Comparison of ENCODE assay signal across 14 cellular contexts in the genomic region with DNA sequence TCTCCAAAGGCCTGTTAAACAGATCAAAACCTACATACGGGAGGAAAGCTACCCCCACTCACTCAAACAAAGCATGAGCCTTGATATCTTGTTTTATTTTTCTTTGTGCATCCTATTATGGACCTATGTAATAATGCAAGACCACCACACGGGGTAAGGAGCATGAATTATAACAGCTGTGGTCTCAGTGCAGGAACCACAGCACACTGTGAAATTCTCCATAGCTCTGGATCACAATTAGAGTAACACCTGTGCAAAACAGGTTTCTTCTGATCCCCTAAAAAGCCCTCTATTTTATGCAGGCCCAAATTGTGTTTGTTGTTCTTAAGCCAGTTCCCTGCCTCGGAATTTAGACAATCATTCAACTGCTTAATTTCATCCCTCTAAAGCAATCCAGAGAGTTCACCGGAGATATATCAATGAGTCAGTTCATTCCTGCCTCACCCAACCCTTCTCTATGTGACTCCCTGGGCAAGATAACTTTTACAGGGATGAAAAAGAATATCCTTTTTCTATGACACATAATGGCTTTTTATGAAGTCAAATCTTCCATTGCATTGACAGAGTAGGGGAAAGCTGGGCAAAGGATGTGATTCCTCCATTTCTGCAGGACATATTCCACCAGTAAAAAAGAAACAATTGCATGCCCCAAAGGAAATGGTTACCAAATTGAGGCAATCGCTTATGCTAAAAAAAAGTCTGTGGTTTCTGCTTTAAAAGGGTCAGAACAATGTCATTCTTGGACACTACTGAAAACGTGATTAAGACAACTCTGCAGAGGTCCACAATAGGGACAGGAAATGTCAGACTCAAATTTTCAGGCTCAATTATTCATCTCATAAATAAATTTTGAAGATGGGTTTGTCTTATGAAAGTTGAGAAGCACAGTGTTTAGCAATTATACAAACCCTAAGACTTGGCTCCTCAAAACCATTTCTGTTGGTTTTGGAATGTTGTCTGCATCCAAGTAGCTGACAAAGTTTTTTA. TPM values are rescaled to one million over a fixed set of nuclear protein-coding genes. Genes with fewer than 3 reads are reported as not detected.
DNase-seq lines count a peak whose midpoint lies in the region; ATAC-seq and TF ChIP-seq lines count a peak whose summit lies in the region.
"Had no signal": no experiment of that assay in that cellular context is flagged by ENCODE, and none has a peak within 500 bp of the region (broad histone marks: within the 10 kb centered on the region; RNA-seq: fewer than 3 reads in every experiment).

No MANE protein-coding gene starts in this region.

- intact Hi-C loops in lower lobe of right lung (cut with DNase I) = no loop called here

- H4K20me1 ChIP-seq in MM.1S (ENCODE audit: insufficient read depth, low read length) = no peaks in the 10 kb centered on the region

- no peaks in the 10 kb centered on the region for H3K27me3 ChIP-seq in MM.1S (replicated peaks; ENCODE audit: insufficient read depth, low read length)
- no peaks in the 10 kb centered on the region for H3K27me3 ChIP-seq in lower lobe of right lung (ENCODE audit: low read depth)
- H3K27me3 ChIP-seq: esophagus muscularis mucosa, Peyer's patch, upper lobe of left lung had no signal

- no peaks in the 10 kb centered on the region for H3K9me2 ChIP-seq in MM.1S (replicated peaks; ENCODE audit: insufficient read depth, low read length)

- peak; percentile 49 for DNase-seq in AG09319 (ENCODE audit: extremely low read depth, low read depth)
- DNase-seq in MM.1S = peak; percentile 27
- DNase-seq in amniotic stem cell (lab: John Stamatoyannopoulos, UW) = peak; percentile 48
- DNase-seq in hepatic stellate cell (ENCODE audit: low spot score) = peak; percentile 26
- DNase-seq in DMS79 (lab: John Stamatoyannopoulos, UW) = no peak
- DNase-seq in lower lobe of right lung = no peak
- DNase-seq: activated naive CD4-positive, alpha-beta T cell treated with anti-CD3 and anti-CD28 coated beads for 36 hours; NCI-H1048; Peyer's patch; upper lobe of left lung had no signal

- H3K27ac ChIP-seq in MM.1S (ENCODE audit: low read length) (no peak overlapping the region), lower lobe of right lung (no peak overlapping the region)
- H3K27ac ChIP-seq: Peyer's patch, upper lobe of left lung had no signal

- ATAC-seq in lower lobe of right lung (no peak), HG03175 (IDR thresholded peaks at IDR 0.05; ENCODE audit: unreplicated experiment) (no peak), GM21576 (IDR thresholded peaks at IDR 0.05; ENCODE audit: unreplicated experiment) (no peak)
- ATAC-seq: GM23338 had no signal

- H2AFZ ChIP-seq in MM.1S (ENCODE audit: low read length) = no peak overlapping the region
- H2AFZ ChIP-seq: GM23338 had no signal

- no peaks in the 10 kb centered on the region for H3K9me3 ChIP-seq in MM.1S (replicated peaks; ENCODE audit: insufficient read depth, low read length)
- H3K9me3 ChIP-seq in lower lobe of right lung = no peaks in the 10 kb centered on the region
- H3K9me3 ChIP-seq: esophagus muscularis mucosa, Peyer's patch, upper lobe of left lung had no signal

- no peak overlapping the region for H3K9ac ChIP-seq in MM.1S (ENCODE audit: low read length)

- H3K36me3 ChIP-seq in MM.1S (replicated peaks; ENCODE audit: insufficient read depth, low read length) (no peaks in the 10 kb centered on the region), lower lobe of right lung (no peaks in the 10 kb centered on the region)
- H3K36me3 ChIP-seq: esophagus muscularis mucosa, Peyer's patch, upper lobe of left lung had no signal

- H3F3A ChIP-seq in MM.1S (ENCODE audit: insufficient read depth, low read length) = no peaks in the 10 kb centered on the region

- H3K79me2 ChIP-seq in MM.1S (ENCODE audit: low read length) = no peaks in the 10 kb centered on the region

- H3K4me3 ChIP-seq in MM.1S (ENCODE audit: low read length) = no peak overlapping the region
- no peak overlapping the region for H3K4me3 ChIP-seq in lower lobe of right lung
- H3K4me3 ChIP-seq: esophagus muscularis mucosa, GM23338, Peyer's patch, upper lobe of left lung had no signal

- peak overlapping the region; percentile 15; the same call in 1 of the 2 replicates for H3K4me2 ChIP-seq in MM.1S (ENCODE audit: low read depth, low read length)
- H3K4me2 ChIP-seq: GM23338 had no signal

- TF ChIP-seq CTCF in AG09319 (IDR thresholded peaks at IDR 0.05; ENCODE audit: low read depth, low read length) (no peak), MM.1S (IDR thresholded peaks at IDR 0.05; ENCODE audit: low read length) (no peak), lower lobe of right lung (IDR thresholded peaks at IDR 0.05) (no peak)

- H3K4me1 ChIP-seq in MM.1S (ENCODE audit: low read length) = peaks cover 7% of the 10 kb centered on the region
- H3K4me1 ChIP-seq in lower lobe of right lung = no peaks in the 10 kb centered on the region
- H3K4me1 ChIP-seq: Peyer's patch, upper lobe of left lung had no signal

RNA-seq across cellular contexts. Expression of a gene that starts 41.6 kb away (rescaled TPM):
- total RNA-seq in lower lobe of right lung = 2.1 TPM

Comparison
In these comparisons a context has a peak if more than half of its experiments do, and no peak if none do; other contexts are left out.
1. DNase-seq: peak in AG09319 (single experiment), MM.1S (single experiment), amniotic stem cell (single experiment) and hepatic stellate cell (single experiment); none in DMS79 (single experiment) and lower lobe of right lung (single experiment).